In genomic region chr16:813916-814412, GRCh38 we compare ENCODE assay signal across 23 cellular contexts. TPM values are rescaled to one million over a fixed set of nuclear protein-coding genes. Genes with fewer than 3 reads are reported as not detected.
DNase-seq lines count a peak whose midpoint lies in the region; ATAC-seq and TF ChIP-seq lines count a peak whose summit lies in the region.
"Had no signal": no experiment of that assay in that cellular context is flagged by ENCODE, and none has a peak within 500 bp of the region (broad histone marks: within the 10 kb centered on the region; RNA-seq: fewer than 3 reads in every experiment).

No MANE protein-coding gene starts in this region.

- peaks cover 5% of the 10 kb centered on the region for H3K9me3 Mint-ChIP-seq in endodermal cell
- no peaks in the 10 kb centered on the region for H3K9me3 Mint-ChIP-seq in osteocyte (ENCODE audit: unreplicated experiment)
- H3K9me3 Mint-ChIP-seq in activated naive CD4-positive, alpha-beta T cell treated with anti-CD3 and anti-CD28 coated beads, Interleukin-2, amount 50 U/mL, for 72 hours, result no peaks in the 10 kb centered on the region
- H3K9me3 Mint-ChIP-seq: activated CD4-positive, alpha-beta memory T cell treated with anti-CD3 and anti-CD28 coated beads, Interleukin-2, amount 10 ng/mL, durations not matched to agents 7 days and 5 days; activated naive CD8-positive, alpha-beta T cell treated with anti-CD3 and anti-CD28 coated beads, Interleukin-2, amount 10 ng/mL, durations not matched to agents 7 days and 5 days; activated T-cell treated with anti-CD3 and anti-CD28 coated beads, Interleukin-2, amount 50 U/mL, for 72 hours; natural killer cell treated with Interleukin-12 subunit alpha and Interleukin-12 subunit beta and Interleukin-15 and Interleukin-18, amount 100 ng/mL, for 72 hours; stimulated activated naive CD8-positive, alpha-beta T cell treated with anti-CD3 and anti-CD28 coated beads, Interleukin-15, amount 100 ng/mL, for 72 hours had no signal

- H3K4me1 Mint-ChIP-seq in endodermal cell (no peaks in the 10 kb centered on the region), osteocyte (ENCODE audit: unreplicated experiment) (peaks cover 5% of the 10 kb centered on the region)
- H3K4me1 Mint-ChIP-seq: activated CD4-positive, alpha-beta memory T cell treated with anti-CD3 and anti-CD28 coated beads, Interleukin-2, amount 10 ng/mL, durations not matched to agents 7 days and 5 days; activated naive CD8-positive, alpha-beta T cell treated with anti-CD3 and anti-CD28 coated beads, Interleukin-2, amount 10 ng/mL, durations not matched to agents 7 days and 5 days had no signal

- H3K4me3 Mint-ChIP-seq in endodermal cell (no peak overlapping the region), osteocyte (ENCODE audit: unreplicated experiment) (no peak overlapping the region)
- H3K4me3 Mint-ChIP-seq: activated CD4-positive, alpha-beta memory T cell treated with anti-CD3 and anti-CD28 coated beads, Interleukin-2, amount 10 ng/mL, durations not matched to agents 7 days and 5 days; activated naive CD8-positive, alpha-beta T cell treated with anti-CD3 and anti-CD28 coated beads, Interleukin-2, amount 10 ng/mL, durations not matched to agents 7 days and 5 days; natural killer cell treated with Interleukin-12 subunit alpha and Interleukin-12 subunit beta and Interleukin-15 and Interleukin-18, amount 100 ng/mL, for 72 hours; stimulated activated naive CD8-positive, alpha-beta T cell treated with anti-CD3 and anti-CD28 coated beads, Interleukin-15, amount 100 ng/mL, for 72 hours had no signal

- H3K4me1 ChIP-seq in HUES48 (ENCODE audit: control insufficient read depth, insufficient read depth, low read length) (no peaks in the 10 kb centered on the region), endodermal cell (ENCODE audit: control insufficient read depth, insufficient read depth, low read length) (no peaks in the 10 kb centered on the region)

- H3K36me3 ChIP-seq in BJ (ENCODE audit: control insufficient read depth, insufficient read depth, low read length) (no peaks in the 10 kb centered on the region), HUES48 (ENCODE audit: control insufficient read depth, insufficient read depth, low read length) (no peaks in the 10 kb centered on the region), endodermal cell (ENCODE audit: control insufficient read depth, insufficient read depth, low read length) (no peaks in the 10 kb centered on the region)
- H3K36me3 ChIP-seq: esophagus squamous epithelium, vagina, WERI-Rb-1 had no signal

- H3K9ac ChIP-seq in HUES48 (ENCODE audit: low read depth, low read length) (no peak overlapping the region), endodermal cell (ENCODE audit: extremely low read depth, low read length, poor library complexity, severe bottlenecking) (no peak overlapping the region)

- POLR2A ChIA-PET in BJ (lab: Charles Lee), result no interaction called here

- peak overlapping the region; percentile 21 for H3K4me3 ChIP-seq in BJ (ENCODE audit: low read depth, low read length)
- peak overlapping the region; percentile 62; the same call in 1 of the 2 replicates for H3K4me3 ChIP-seq in HUES48 (ENCODE audit: low read depth, low read length)
- H3K4me3 ChIP-seq in endodermal cell (ENCODE audit: low read length), result peak overlapping the region; percentile 23
- H3K4me3 ChIP-seq: vagina had no signal

- 71 to 74% methylated on average over 22 of the region's 22 CpGs for WGBS in endodermal cell (ENCODE audit: insufficient coverage in 1 of 2, insufficient read length in 1 of 2), 2 experiments

- CTCF ChIA-PET in BJ (lab: Yijun Ruan, JAX), result interaction anchor here (1.2 to 3.9 kb wide), 3 partner anchors 102 to 287 kb away, joined by 3 to 54 read pairs (median 10); no protein-coding TSS in a partner anchor

- H3K27ac Mint-ChIP-seq in endodermal cell (no peak overlapping the region), osteocyte (ENCODE audit: unreplicated experiment) (no peak overlapping the region)
- H3K27ac Mint-ChIP-seq in activated naive CD4-positive, alpha-beta T cell treated with anti-CD3 and anti-CD28 coated beads, Interleukin-2, amount 50 U/mL, for 72 hours, result no peak overlapping the region
- H3K27ac Mint-ChIP-seq: activated CD4-positive, alpha-beta memory T cell treated with anti-CD3 and anti-CD28 coated beads, Interleukin-2, amount 10 ng/mL, durations not matched to agents 7 days and 5 days; activated naive CD8-positive, alpha-beta T cell treated with anti-CD3 and anti-CD28 coated beads, Interleukin-2, amount 10 ng/mL, durations not matched to agents 7 days and 5 days; activated T-cell treated with anti-CD3 and anti-CD28 coated beads, Interleukin-2, amount 50 U/mL, for 72 hours; natural killer cell treated with Interleukin-12 subunit alpha and Interleukin-12 subunit beta and Interleukin-15 and Interleukin-18, amount 100 ng/mL, for 72 hours; stimulated activated naive CD8-positive, alpha-beta T cell treated with anti-CD3 and anti-CD28 coated beads, Interleukin-15, amount 100 ng/mL, for 72 hours had no signal

- H3K36me3 Mint-ChIP-seq in endodermal cell (ENCODE audit: low read depth) (no peaks in the 10 kb centered on the region), osteocyte (ENCODE audit: unreplicated experiment) (no peaks in the 10 kb centered on the region)
- H3K36me3 Mint-ChIP-seq in activated naive CD4-positive, alpha-beta T cell treated with anti-CD3 and anti-CD28 coated beads, Interleukin-2, amount 50 U/mL, for 72 hours, result no peaks in the 10 kb centered on the region
- H3K36me3 Mint-ChIP-seq: activated naive CD8-positive, alpha-beta T cell treated with anti-CD3 and anti-CD28 coated beads, Interleukin-2, amount 10 ng/mL, durations not matched to agents 7 days and 5 days; natural killer cell treated with Interleukin-12 subunit alpha and Interleukin-12 subunit beta and Interleukin-15 and Interleukin-18, amount 100 ng/mL, for 72 hours had no signal

- H3K27me3 Mint-ChIP-seq in endodermal cell (ENCODE audit: insufficient read depth) (peaks cover 32% of the 10 kb centered on the region), osteocyte (ENCODE audit: unreplicated experiment) (peaks cover 3% of the 10 kb centered on the region)

- DNase-seq in BJ (ENCODE audit: low read depth) (no peak), endodermal cell (no peak), osteocyte (ENCODE audit: extremely low spot score, unreplicated experiment) (no peak), NCI-H2196 (lab: John Stamatoyannopoulos, UW; ENCODE audit: unreplicated experiment) (no peak)
- DNase-seq in stimulated activated CD8-positive, alpha-beta memory T cell treated with anti-CD3 and anti-CD28 coated beads, Interleukin-4, amount 100 ng/mL, for 48 hours, result no peak
- no peak for DNase-seq in activated naive CD4-positive, alpha-beta T cell treated with anti-CD3 and anti-CD28 coated beads, Interleukin-2, amount 50 U/mL, for 72 hours (ENCODE audit: low spot score in 2 of 2)
- DNase-seq: esophagus squamous epithelium, GF-D8, GOT3, NCI-H1436 treated with DMSO at 0.1 percent for 48 hours had no signal

- H3K27ac ChIP-seq in HUES48 (ENCODE audit: low read depth, low read length) (no peak overlapping the region), endodermal cell (ENCODE audit: low read depth, low read length) (no peak overlapping the region)
- H3K27ac ChIP-seq: esophagus squamous epithelium, vagina, WERI-Rb-1 had no signal

- ATAC-seq in GM18858 (IDR thresholded peaks at IDR 0.05; ENCODE audit: unreplicated experiment), result no peak
- no peak for ATAC-seq in activated naive CD4-positive, alpha-beta T cell treated with anti-CD3 and anti-CD28 coated beads, Interleukin-2, amount 50 U/mL, for 72 hours

- no peaks in the 10 kb centered on the region for H3K27me3 ChIP-seq in BJ (ENCODE audit: control insufficient read depth, insufficient read depth, low read length)
- H3K27me3 ChIP-seq in HUES48 (ENCODE audit: control insufficient read depth, insufficient read depth, low read length), result no peaks in the 10 kb centered on the region
- peaks cover 9% of the 10 kb centered on the region for H3K27me3 ChIP-seq in endodermal cell (ENCODE audit: control insufficient read depth, insufficient read depth, low read length, poor library complexity, severe bottlenecking)

- H3K9me3 ChIP-seq in HUES48 (ENCODE audit: control insufficient read depth, insufficient read depth, low read length) (peaks cover 3% of the 10 kb centered on the region; the same call in 1 of the 2 replicates), endodermal cell (ENCODE audit: control insufficient read depth, low read length) (no peaks in the 10 kb centered on the region)
- H3K9me3 ChIP-seq: esophagus squamous epithelium, vagina had no signal

- TF ChIP-seq CTCF in BJ (IDR thresholded peaks at IDR 0.05; ENCODE audit: insufficient read depth, low read depth, low read length) (no peak), endodermal cell (conservative IDR thresholded peaks at IDR 0.05) (no peak), osteocyte (IDR thresholded peaks at IDR 0.05) (peak; percentile 2)

RNA-seq across cellular contexts. Expression of gene GNG13, which starts 13.4 kb away (rescaled TPM):
- not detected in 2 replicates for polyA plus RNA-seq in BJ (2011; rRNA removed)
- polyA minus RNA-seq in BJ (2011; rRNA and poly(A)+ RNA removed), result not detected in 2 replicates
- total RNA-seq in endodermal cell (not detected), osteocyte (not detected in 2 replicates)
- not detected for polyA plus RNA-seq in endodermal cell (2013, experiment 1 of 2)
- not detected for polyA plus RNA-seq in endodermal cell (2013, experiment 2 of 2)
- total RNA-seq in activated naive CD4-positive, alpha-beta T cell treated with anti-CD3 and anti-CD28 coated beads, Interleukin-2, amount 50 U/mL, for 72 hours, result not detected
- total RNA-seq: activated CD4-positive, alpha-beta memory T cell treated with anti-CD3 and anti-CD28 coated beads, Interleukin-2, amount 10 ng/mL, durations not matched to agents 7 days and 5 days; activated naive CD8-positive, alpha-beta T cell treated with anti-CD3 and anti-CD28 coated beads, Interleukin-2, amount 10 ng/mL, durations not matched to agents 7 days and 5 days; activated T-cell treated with anti-CD3 and anti-CD28 coated beads, Interleukin-2, amount 50 U/mL, for 72 hours; esophagus squamous epithelium; LHCN-M2; lung microvascular endothelial cell; natural killer cell treated with Interleukin-12 subunit alpha and Interleukin-12 subunit beta and Interleukin-15 and Interleukin-18, amount 100 ng/mL, for 72 hours; renal cortical epithelial cell; T-helper 1 cell treated with Interleukin-12 subunit alpha and Interleukin-12 subunit beta and Interleukin-4 antibody, amounts not matched to agents 30 ng/mL and 1 ng/mL, for 36 hours; vagina had no signal

RNA-seq across cellular contexts. Expression of gene CHTF18, which starts 25.5 kb away (rescaled TPM):
- 2.6 and 6.1 TPM in 2 replicates for polyA plus RNA-seq in BJ (2011; rRNA removed)
- 1.2 and 2.5 TPM in 2 replicates for polyA minus RNA-seq in BJ (2011; rRNA and poly(A)+ RNA removed)
- total RNA-seq in endodermal cell, result 100 to 1,000 TPM; 158 to 169 TPM
- polyA plus RNA-seq in endodermal cell (2013, experiment 1 of 2), result 68.9 TPM
- 68.6 TPM for polyA plus RNA-seq in endodermal cell (2013, experiment 2 of 2)
- 19.3 and 25.4 TPM in 2 replicates for total RNA-seq in osteocyte
- total RNA-seq in activated naive CD4-positive, alpha-beta T cell treated with anti-CD3 and anti-CD28 coated beads, Interleukin-2, amount 50 U/mL, for 72 hours, result 100 to 1,000 TPM in 1 of 2 donors, 10 to 100 TPM in 1; 98.7 to 116 TPM

RNA-seq across cellular contexts. Expression of gene RPUSD1, which starts 25.8 kb away (rescaled TPM):
- 13.7 and 24.7 TPM in 2 replicates for polyA plus RNA-seq in BJ (2011; rRNA removed)
- 7.0 and 12.0 TPM in 2 replicates for polyA minus RNA-seq in BJ (2011; rRNA and poly(A)+ RNA removed)
- total RNA-seq in endodermal cell (10 to 100 TPM; 24.1 to 34.4 TPM), osteocyte (20.8 and 24.3 TPM in 2 replicates)
- polyA plus RNA-seq in endodermal cell (2013, experiment 1 of 2), result 18.9 TPM
- 18.9 TPM for polyA plus RNA-seq in endodermal cell (2013, experiment 2 of 2)
- total RNA-seq in activated naive CD4-positive, alpha-beta T cell treated with anti-CD3 and anti-CD28 coated beads, Interleukin-2, amount 50 U/mL, for 72 hours, result 10 to 100 TPM; 11.2 to 27.1 TPM

RNA-seq across cellular contexts. Expression of gene MSLN, which starts 53.4 kb away (rescaled TPM):
- 0.25 and 0.67 TPM in 2 replicates for polyA plus RNA-seq in BJ (2011; rRNA removed)
- not detected in 2 replicates for polyA minus RNA-seq in BJ (2011; rRNA and poly(A)+ RNA removed)
- total RNA-seq in endodermal cell, result under 1 TPM; 0.42 to 0.86 TPM
- polyA plus RNA-seq in endodermal cell (2013, experiment 1 of 2), result 0.21 TPM
- 0.25 TPM for polyA plus RNA-seq in endodermal cell (2013, experiment 2 of 2)
- total RNA-seq in osteocyte, result 0.19 and 0.21 TPM in 2 replicates
- not detected for total RNA-seq in activated naive CD4-positive, alpha-beta T cell treated with anti-CD3 and anti-CD28 coated beads, Interleukin-2, amount 50 U/mL, for 72 hours
- total RNA-seq: activated CD4-positive, alpha-beta memory T cell treated with anti-CD3 and anti-CD28 coated beads, Interleukin-2, amount 10 ng/mL, durations not matched to agents 7 days and 5 days; activated naive CD8-positive, alpha-beta T cell treated with anti-CD3 and anti-CD28 coated beads, Interleukin-2, amount 10 ng/mL, durations not matched to agents 7 days and 5 days; activated T-cell treated with anti-CD3 and anti-CD28 coated beads, Interleukin-2, amount 50 U/mL, for 72 hours; LHCN-M2; natural killer cell treated with Interleukin-12 subunit alpha and Interleukin-12 subunit beta and Interleukin-15 and Interleukin-18, amount 100 ng/mL, for 72 hours; T-helper 1 cell treated with Interleukin-12 subunit alpha and Interleukin-12 subunit beta and Interleukin-4 antibody, amounts not matched to agents 30 ng/mL and 1 ng/mL, for 36 hours; vagina had no signal
